Comparison of ENCODE assay signal across 10 cellular contexts in the genomic region with DNA sequence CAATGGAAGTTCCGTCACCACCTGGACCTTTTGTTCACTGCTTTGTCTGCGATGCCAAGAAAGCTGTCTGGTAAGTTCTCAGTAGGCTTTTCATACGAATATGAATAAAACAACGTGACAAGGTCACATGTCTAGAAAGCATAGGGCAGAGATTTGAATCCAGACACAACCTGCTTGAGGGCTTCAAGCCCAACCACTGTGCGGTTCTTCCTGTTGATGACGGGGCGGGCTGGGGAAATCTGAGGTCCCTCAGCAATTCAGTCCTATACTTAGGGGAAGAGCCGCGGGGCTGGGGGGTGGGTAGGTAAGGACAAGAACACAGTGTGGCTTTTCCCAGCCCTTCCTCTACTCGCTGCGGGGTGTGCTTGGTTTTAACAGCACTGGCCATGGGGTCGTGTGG. TPM values are rescaled to one million over a fixed set of nuclear protein-coding genes. Genes with fewer than 3 reads are reported as not detected.
A peak's percentile ranks its signal among the peaks of the same experiment; 100 is the strongest.
DNase-seq lines count a peak whose midpoint lies in the region; ATAC-seq and TF ChIP-seq lines count a peak whose summit lies in the region.
"Had no signal": no experiment of that assay in that cellular context is flagged by ENCODE, and none has a peak within 500 bp of the region (broad histone marks: within the 10 kb centered on the region; RNA-seq: fewer than 3 reads in every experiment).

No MANE protein-coding gene starts in this region.

- H3K9me3 ChIP-seq in ascending aorta: no peaks in the 10 kb centered on the region
- no peaks in the 10 kb centered on the region for H3K9me3 ChIP-seq in lower lobe of right lung
- no peaks in the 10 kb centered on the region for H3K9me3 ChIP-seq in subcutaneous abdominal adipose tissue (ENCODE audit: control insufficient read depth in 5 of 5, low read length in 5 of 5)

- no peak overlapping the region for H3K27ac Mint-ChIP-seq in activated CD8-positive, alpha-beta memory T cell treated with anti-CD3 and anti-CD28 coated beads, Interleukin-2, amount 10 ng/mL, durations not matched to agents 7 days and 5 days

- intact Hi-C loops in ascending aorta (cut with DNase I) (no loop called here), lower lobe of right lung (cut with DNase I) (no loop called here)

- H3K36me3 ChIP-seq in ascending aorta (no peaks in the 10 kb centered on the region), lower lobe of right lung (no peaks in the 10 kb centered on the region), subcutaneous abdominal adipose tissue (ENCODE audit: control insufficient read depth in 5 of 5, insufficient read depth in 5 of 5, low read length in 5 of 5) (no peaks in the 10 kb centered on the region)

- peaks cover 12% of the 10 kb centered on the region for H3K4me1 Mint-ChIP-seq in activated CD8-positive, alpha-beta memory T cell treated with anti-CD3 and anti-CD28 coated beads, Interleukin-2, amount 10 ng/mL, durations not matched to agents 7 days and 5 days

- peak; percentile 53 for DNase-seq in activated CD8-positive, alpha-beta memory T cell treated with anti-CD3 and anti-CD28 coated beads, Interleukin-2, amount 10 ng/mL, durations not matched to agents 7 days and 5 days
- DNase-seq in activated CD8-positive, alpha-beta memory T cell treated with anti-CD3 and anti-CD28 coated beads, Interleukin-2, amount 50 U/mL, for 4 hours: no peak
- DNase-seq in ascending aorta (ENCODE audit: low spot score in 2 of 2) (peak in 1 of 2 donors; percentile 62), lower lobe of right lung (no peak), HCEC 1CT (no peak)
- DNase-seq: NCI-H82 had no signal

- H3K4me3 ChIP-seq in ascending aorta (peak overlapping the region; percentile 56 to 59), lower lobe of right lung (peak overlapping the region; percentile 46), subcutaneous abdominal adipose tissue (ENCODE audit: low read depth in 1 of 5, low read length in 5 of 5) (peak overlapping the region; percentile 45 to 60 (median 53))

- H3K9ac ChIP-seq in subcutaneous abdominal adipose tissue (ENCODE audit: low read length in 5 of 5): peak overlapping the region in 2 of 5 donors; percentile 28 to 63

- ATAC-seq in activated CD8-positive, alpha-beta memory T cell treated with anti-CD3 and anti-CD28 coated beads, Interleukin-2, amount 10 ng/mL, durations not matched to agents 7 days and 5 days: peak; percentile 42
- ATAC-seq in lower lobe of right lung (peak; percentile 29 to 32), HG02571 (IDR thresholded peaks at IDR 0.05; ENCODE audit: unreplicated experiment) (no peak), GM21515 (IDR thresholded peaks at IDR 0.05; ENCODE audit: unreplicated experiment) (no peak)

- H3K36me3 Mint-ChIP-seq in activated CD8-positive, alpha-beta memory T cell treated with anti-CD3 and anti-CD28 coated beads, Interleukin-2, amount 10 ng/mL, durations not matched to agents 7 days and 5 days: no peaks in the 10 kb centered on the region
- H3K36me3 Mint-ChIP-seq: IgD-negative memory B cell had no signal

- H3K9me3 Mint-ChIP-seq in activated CD8-positive, alpha-beta memory T cell treated with anti-CD3 and anti-CD28 coated beads, Interleukin-2, amount 10 ng/mL, durations not matched to agents 7 days and 5 days (ENCODE audit: low read depth): peaks cover 2% of the 10 kb centered on the region

- peak overlapping the region; percentile 21 for H3K4me3 Mint-ChIP-seq in activated CD8-positive, alpha-beta memory T cell treated with anti-CD3 and anti-CD28 coated beads, Interleukin-2, amount 10 ng/mL, durations not matched to agents 7 days and 5 days

- H3K27me3 ChIP-seq in ascending aorta (no peaks in the 10 kb centered on the region), lower lobe of right lung (ENCODE audit: low read depth) (peaks cover 13% of the 10 kb centered on the region), subcutaneous abdominal adipose tissue (ENCODE audit: control insufficient read depth in 5 of 5, insufficient read depth in 4 of 5, low read length in 5 of 5) (no peaks in the 10 kb centered on the region)

- no peak overlapping the region for H3K27ac ChIP-seq in ascending aorta
- no peak overlapping the region for H3K27ac ChIP-seq in lower lobe of right lung
- no peak overlapping the region for H3K27ac ChIP-seq in subcutaneous abdominal adipose tissue (ENCODE audit: low read depth, low read length)

- TF ChIP-seq CTCF in ascending aorta (IDR thresholded peaks at IDR 0.05) (no peak), lower lobe of right lung (IDR thresholded peaks at IDR 0.05) (no peak)

- H3K27me3 Mint-ChIP-seq in activated CD8-positive, alpha-beta memory T cell treated with anti-CD3 and anti-CD28 coated beads, Interleukin-2, amount 10 ng/mL, durations not matched to agents 7 days and 5 days: peaks cover 14% of the 10 kb centered on the region

- CTCF ChIA-PET in activated CD8-positive, alpha-beta memory T cell treated with anti-CD3 and anti-CD28 coated beads, Interleukin-2, amount 10 ng/mL, durations not matched to agents 7 days and 5 days (lab: Charles Lee): no interaction called here

- H3K4me1 ChIP-seq in ascending aorta (peaks cover 3 to 9% of the 10 kb centered on the region in 2 donors), lower lobe of right lung (peaks cover 16% of the 10 kb centered on the region), subcutaneous abdominal adipose tissue (ENCODE audit: control insufficient read depth in 5 of 5, insufficient read depth in 5 of 5, low read length in 5 of 5) (peaks cover 4 to 28% (median 19%) of the 10 kb centered on the region in 5 donors)

RNA-seq across cellular contexts. Expression of a gene that starts 32.4 kb away (rescaled TPM):
- total RNA-seq in activated CD8-positive, alpha-beta memory T cell treated with anti-CD3 and anti-CD28 coated beads, Interleukin-2, amount 10 ng/mL, durations not matched to agents 7 days and 5 days: 10 to 100 TPM; 87.1 to 88.0 TPM
- total RNA-seq in ascending aorta: 89.3 TPM
- total RNA-seq in lower lobe of right lung: 25.7 TPM

Comparison
In these comparisons a context has a peak if more than half of its experiments do, and no peak if none do; other contexts are left out.
1. ATAC-seq: peak in activated CD8-positive, alpha-beta memory T cell treated with anti-CD3 and anti-CD28 coated beads, Interleukin-2, amount 10 ng/mL, durations not matched to agents 7 days and 5 days (single experiment) and lower lobe of right lung (2 of 2); none in HG02571 (single experiment) and GM21515 (single experiment).
2. Peak in every context shown above with its lines, with median percentiles within 50 percentile points of each other: H3K4me3 ChIP-seq.